Comparison of ENCODE assay signal across 9 cellular contexts in genomic region chr1:180533571-180533987, GRCh38. TPM values are rescaled to one million over a fixed set of nuclear protein-coding genes. Genes with fewer than 3 reads are reported as not detected.
DNase-seq lines count a peak whose midpoint lies in the region; ATAC-seq and TF ChIP-seq lines count a peak whose summit lies in the region.
"Had no signal": no experiment of that assay in that cellular context is flagged by ENCODE, and none has a peak within 500 bp of the region (broad histone marks: within the 10 kb centered on the region; RNA-seq: fewer than 3 reads in every experiment).

No MANE protein-coding gene starts in this region.

- H3K4me3 Mint-ChIP-seq in endothelial cell (ENCODE audit: unreplicated experiment): no peak overlapping the region
- no peak overlapping the region for H3K4me3 Mint-ChIP-seq in stimulated activated memory B cell treated with anti-CD40 and anti-IgM and Interleukin-4, amounts not matched to agents 10 μg/mL and 1 μg/mL and 100 μg/mL, for 72 hours

- peaks cover 1% of the 10 kb centered on the region for H3K27me3 Mint-ChIP-seq in endothelial cell (ENCODE audit: unreplicated experiment)
- H3K27me3 Mint-ChIP-seq in stimulated activated memory B cell treated with anti-CD40 and anti-IgM and Interleukin-4, amounts not matched to agents 10 μg/mL and 1 μg/mL and 100 μg/mL, for 72 hours: peaks cover 9% of the 10 kb centered on the region

- H3K9me3 Mint-ChIP-seq in endothelial cell (ENCODE audit: unreplicated experiment): no peaks in the 10 kb centered on the region
- H3K9me3 Mint-ChIP-seq in stimulated activated memory B cell treated with anti-CD40 and anti-IgM and Interleukin-4, amounts not matched to agents 10 μg/mL and 1 μg/mL and 100 μg/mL, for 72 hours: no peaks in the 10 kb centered on the region

- DNase-seq in NCI-H2171 treated with DMSO at 0.1 percent for 48 hours (lab: John Stamatoyannopoulos, UW) (peak; percentile 40), NCI-H2171 (lab: John Stamatoyannopoulos, UW) (no peak), HT1080 (ENCODE audit: low read depth) (peak; percentile 55), NOMO-1 (lab: John Stamatoyannopoulos, UW; ENCODE audit: unreplicated experiment in 2 of 2) (peak; percentile 55 to 68), endothelial cell (ENCODE audit: low spot score) (peak; percentile 77), myocyte (ENCODE audit: low read depth) (peak; percentile 66)
- peak; percentile 81 for DNase-seq in activated CD8-positive, alpha-beta memory T cell treated with anti-CD3 and anti-CD28 coated beads for 24 hours

- no peaks in the 10 kb centered on the region for H3K36me3 Mint-ChIP-seq in endothelial cell (ENCODE audit: low read depth, unreplicated experiment)
- H3K36me3 Mint-ChIP-seq in stimulated activated memory B cell treated with anti-CD40 and anti-IgM and Interleukin-4, amounts not matched to agents 10 μg/mL and 1 μg/mL and 100 μg/mL, for 72 hours: no peaks in the 10 kb centered on the region

- TF ChIP-seq CTCF in endothelial cell (IDR thresholded peaks at IDR 0.05; ENCODE audit: unreplicated experiment): peak; percentile 86

- H3K4me1 Mint-ChIP-seq in endothelial cell (ENCODE audit: unreplicated experiment): peaks cover 34% of the 10 kb centered on the region
- peaks cover 6% of the 10 kb centered on the region for H3K4me1 Mint-ChIP-seq in stimulated activated memory B cell treated with anti-CD40 and anti-IgM and Interleukin-4, amounts not matched to agents 10 μg/mL and 1 μg/mL and 100 μg/mL, for 72 hours

- H3K27ac Mint-ChIP-seq in endothelial cell (ENCODE audit: unreplicated experiment): no peak overlapping the region
- no peak overlapping the region for H3K27ac Mint-ChIP-seq in stimulated activated memory B cell treated with anti-CD40 and anti-IgM and Interleukin-4, amounts not matched to agents 10 μg/mL and 1 μg/mL and 100 μg/mL, for 72 hours

- ATAC-seq in stimulated activated memory B cell treated with anti-CD40 and anti-IgM and Interleukin-4, amounts not matched to agents 10 μg/mL and 1 μg/mL and 100 μg/mL, for 72 hours: peak; percentile 79

RNA-seq across cellular contexts. Expression of gene OVAAL, which starts 25.2 kb away (rescaled TPM):
- total RNA-seq in HT1080 (2014; rRNA removed; shearing (Covaris generic)): 2.4 and 2.7 TPM in 2 replicates
- polyA plus RNA-seq in HT1080 (2015; cell fraction: cytosol; rRNA removed): 0.36 and 0.99 TPM in 2 replicates
- polyA plus RNA-seq in HT1080 (2015; cell fraction: nucleus; rRNA removed): 0.14 and 0.47 TPM in 2 replicates
- total RNA-seq in endothelial cell (ENCODE audit: unreplicated experiment) (not detected), myocyte (3.3 and 4.1 TPM in 2 replicates)
- polyA plus RNA-seq in myocyte (2012): 1.5 TPM
- total RNA-seq: mononuclear cell had no signal

RNA-seq across cellular contexts. Expression of gene ACBD6, which starts 31.2 kb away (rescaled TPM):
- 67.0 TPM in 2 replicates for total RNA-seq in HT1080 (2014; rRNA removed; shearing (Covaris generic))
- polyA plus RNA-seq in HT1080 (2015; cell fraction: cytosol; rRNA removed): 44.7 and 52.6 TPM in 2 replicates
- polyA plus RNA-seq in HT1080 (2015; cell fraction: nucleus; rRNA removed): 56.7 and 62.4 TPM in 2 replicates
- total RNA-seq in endothelial cell (ENCODE audit: unreplicated experiment) (46.5 TPM), myocyte (59.2 and 61.0 TPM in 2 replicates)
- 70.8 TPM for polyA plus RNA-seq in myocyte (2012)
